11 cellular contexts compared by ENCODE assay signal in genomic region chr16:1565083-1565805, GRCh38.
"Had no signal": no experiment of that assay in that cellular context is flagged by ENCODE, and none has a peak within 500 bp of the region (broad histone marks: within the 10 kb centered on the region; RNA-seq: fewer than 3 reads in every experiment).

No MANE protein-coding gene starts in this region.

- H3K4me1 ChIP-seq: breast epithelium, parathyroid adenoma, thyroid gland, uterus had no signal

- H3K4me3 ChIP-seq: breast epithelium, heart right ventricle, thyroid gland, uterus had no signal

- H2AFZ ChIP-seq: parathyroid adenoma had no signal

- DNase-seq: effector CD4-positive, alpha-beta T cell; heart right ventricle; small intestine; T-helper 2 cell; thyroid gland; uterus had no signal

- H3K27ac Mint-ChIP-seq: activated naive CD4-positive, alpha-beta T cell treated with anti-CD3 and anti-CD28 coated beads, Interleukin-2, amount 50 U/mL, for 24 hours; memory B cell had no signal

- H3K27ac ChIP-seq: breast epithelium, heart right ventricle, parathyroid adenoma, thyroid gland, uterus had no signal

- H3K36me3 Mint-ChIP-seq: activated naive CD4-positive, alpha-beta T cell treated with anti-CD3 and anti-CD28 coated beads, Interleukin-2, amount 50 U/mL, for 24 hours had no signal

- H3K27me3 ChIP-seq: breast epithelium, heart right ventricle, thyroid gland, uterus had no signal

- H3K36me3 ChIP-seq: breast epithelium, uterus had no signal

- H3K9me3 Mint-ChIP-seq: activated naive CD4-positive, alpha-beta T cell treated with anti-CD3 and anti-CD28 coated beads, Interleukin-2, amount 50 U/mL, for 24 hours; memory B cell had no signal

- H3K27me3 Mint-ChIP-seq: activated naive CD4-positive, alpha-beta T cell treated with anti-CD3 and anti-CD28 coated beads, Interleukin-2, amount 50 U/mL, for 24 hours; memory B cell had no signal

- H3K4me1 Mint-ChIP-seq: memory B cell had no signal

- H3K79me2 ChIP-seq: parathyroid adenoma had no signal

- H3K9me3 ChIP-seq: breast epithelium, heart right ventricle, thyroid gland, uterus had no signal

- ATAC-seq: heart right ventricle, left lobe of liver had no signal

- H3K4me3 Mint-ChIP-seq: activated naive CD4-positive, alpha-beta T cell treated with anti-CD3 and anti-CD28 coated beads, Interleukin-2, amount 50 U/mL, for 24 hours; memory B cell had no signal
